ENCODE assay signal across 8 cellular contexts in the genomic region with DNA sequence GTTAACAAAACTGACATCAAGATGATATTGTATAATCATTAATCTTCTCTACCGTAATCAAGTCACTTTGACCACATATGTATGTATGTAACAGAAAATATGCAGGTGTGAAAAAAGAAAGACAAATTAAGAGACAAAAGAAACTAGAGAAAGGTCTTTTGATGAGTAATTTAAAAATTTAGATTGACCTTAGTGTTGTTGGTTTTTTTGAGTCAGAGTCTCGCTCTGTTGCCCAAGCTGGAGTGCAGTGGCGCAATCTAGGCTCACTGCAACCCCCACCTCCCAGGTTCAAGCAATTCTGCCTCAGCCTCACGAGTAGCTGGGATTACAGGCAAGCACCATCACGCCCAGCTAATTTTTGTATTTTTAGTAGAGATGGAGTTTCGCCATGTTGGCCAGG.
DNase-seq lines count a peak whose midpoint lies in the region; ATAC-seq, FAIRE-seq and TF ChIP-seq lines count a peak whose summit lies in the region.
"Not testable (repeated sequence)": the region's sequence is repeated elsewhere in the genome, so short reads cannot be mapped to it uniquely, and the experiment has no call there.

No MANE protein-coding gene starts in this region.

- H3K4me1 ChIP-seq in OCI-LY3 (ENCODE audit: low read length): peaks cover 11% of the 10 kb centered on the region
- not testable (repeated sequence) for H3K4me1 ChIP-seq in GM12878 (ENCODE audit: control insufficient read depth, insufficient read depth, low read length)

- TF ChIP-seq RAD21 in GM12878 (IDR thresholded peaks at IDR 0.05; ENCODE audit: insufficient read depth, low read depth, low read length): not testable (repeated sequence)

- not testable (repeated sequence) for H3K27ac ChIP-seq in OCI-LY3 (ENCODE audit: low read length)
- H3K27ac ChIP-seq in GM12878 (ENCODE audit: control insufficient read depth, insufficient read depth): peak overlapping the region; percentile 50; the same call in 1 of the 2 replicates

- SMC1A ChIA-PET in GM12878 (lab: Charles Lee; ENCODE audit: uncharacterized antibody, unreplicated experiment): interaction anchor here (0.9 to 5.1 kb wide), 7 partner anchors 9 to 221 kb away, joined by 3 to 46 read pairs (median 4); no protein-coding TSS in a partner anchor

- H3K27me3 ChIP-seq in GM06990 (replicated peaks; ENCODE audit: control insufficient read depth, insufficient read depth, low read length); OCI-LY3 (ENCODE audit: low read depth, low read length); GM12878 (replicated peaks in 1 of 2; ENCODE audit: control insufficient read depth in 2 of 2, insufficient read depth in 2 of 2, low read length in 1 of 2): not testable (repeated sequence)

- in situ Hi-C loops in GM12878 (cut with MboI): not testable (repeated sequence)

- TF ChIP-seq EP300 in GM12878 (IDR thresholded peaks at IDR 0.05; ENCODE audit: borderline replicate concordance in 1 of 2, control insufficient read depth in 1 of 2, low read depth in 2 of 2, low read length in 2 of 2): peak in 1 of 2 experiments; percentile 40; a peak in 2 of 4 replicates

- RAD21 ChIA-PET in GM12878 (lab: Charles Lee; ENCODE audit: unreplicated experiment): interaction anchor here (1.0 to 1.8 kb wide), 3 partner anchors 18 to 33 kb away, joined by 3 to 7 read pairs (median 4); no protein-coding TSS in a partner anchor

- DNase-seq in GM06990 (ENCODE audit: extremely low read depth, insufficient read length): peak; percentile 61
- not testable (repeated sequence) for DNase-seq in GM12878 (ENCODE audit: low read depth, low spot score)

- FAIRE-seq in GM12878 (lab: Jason Lieb, UNC): not testable (repeated sequence)

- not testable (repeated sequence) for H3K4me3 ChIP-seq in GM06990 (replicated peaks; ENCODE audit: low read depth, low read length); OCI-LY3 (ENCODE audit: low read length); GM12878

- H3K79me2 ChIP-seq in OCI-LY3 (ENCODE audit: low read length); GM12878 (ENCODE audit: control insufficient read depth, insufficient read depth, low read length): not testable (repeated sequence)

- TF ChIP-seq POLR2A in GM12878 (IDR thresholded peaks at IDR 0.05; ENCODE audit: low read depth, low read length): not testable (repeated sequence)

- 14% methylated on average over 6 of the region's 6 CpGs for WGBS in GM12878 (ENCODE audit: insufficient coverage, insufficient replicate concordance, low lambda C conversion rate, missing lambda C conversion rate)

- not testable (repeated sequence) for TF ChIP-seq CTCF in GM06990 (IDR thresholded peaks at IDR 0.05; ENCODE audit: insufficient read depth, low read length, poor library complexity, severe bottlenecking); OCI-LY3 (IDR thresholded peaks at IDR 0.05; ENCODE audit: low read depth, low read length); GM12878 (IDR thresholded peaks at IDR 0.05 in 2 of 3, conservative IDR thresholded peaks at IDR 0.05 in 1 of 3; ENCODE audit: control insufficient read depth in 2 of 3, extremely low read depth in 1 of 3, insufficient read depth in 1 of 3, low read depth in 3 of 3, low read length in 3 of 3)

- not testable (repeated sequence) for H2AFZ ChIP-seq in OCI-LY3 (ENCODE audit: low read depth, low read length); GM12878 (ENCODE audit: control insufficient read depth, low read depth, low read length)

- BruUV-seq in GM12878 (replicated peaks; lab: Mats Ljungman, UMichigan): not testable (repeated sequence)

- CTCF ChIA-PET in GM12878 (lab: Yijun Ruan, JAX): interaction anchor here (1.7 kb wide), 1 partner anchor 34 kb away, joined by 5 read pairs; no protein-coding TSS in a partner anchor

- H3K36me3 ChIP-seq in GM06990 (ENCODE audit: control insufficient read depth, insufficient read depth, low read length); GM12878 (ENCODE audit: control insufficient read depth in 2 of 2, insufficient read depth in 2 of 2, low read length in 1 of 2): not testable (repeated sequence)
- H3K36me3 ChIP-seq in OCI-LY3 (replicated peaks; ENCODE audit: low read depth, low read length): peaks cover 10% of the 10 kb centered on the region

- H4K20me1 ChIP-seq in OCI-LY3 (ENCODE audit: insufficient read depth, low read length); GM12878 (ENCODE audit: control insufficient read depth, insufficient read depth): not testable (repeated sequence)

- H3K4me2 ChIP-seq in OCI-LY3 (ENCODE audit: low read length): peak overlapping the region; percentile 4
- H3K4me2 ChIP-seq in GM12878 (ENCODE audit: control insufficient read depth, insufficient read depth): not testable (repeated sequence)

- H3K9me3 ChIP-seq in OCI-LY3 (ENCODE audit: insufficient read depth, low read length); GM12878 (replicated peaks; ENCODE audit: control insufficient read depth, insufficient read depth, low read length): not testable (repeated sequence)

- POLR2A ChIA-PET in GM12878 (lab: Charles Lee): not testable (repeated sequence)

- H3K9ac ChIP-seq in OCI-LY3 (ENCODE audit: low read length); GM12878 (ENCODE audit: control insufficient read depth, insufficient read depth, low read length): not testable (repeated sequence)

- intact Hi-C loops in GM12878 (cut with micrococcal nuclease; ENCODE audit: unreplicated experiment): loop anchor here (2.0 kb wide), 2 partner anchors 22 to 32 kb away; no protein-coding TSS in a partner anchor

- ATAC-seq in GM18861 (IDR thresholded peaks at IDR 0.05; ENCODE audit: unreplicated experiment) (peak; percentile 92), GM19452 (IDR thresholded peaks at IDR 0.05; ENCODE audit: unreplicated experiment) (peak; percentile 91), GM21717 (IDR thresholded peaks at IDR 0.05; ENCODE audit: unreplicated experiment) (peak; percentile 78), HG02885 (IDR thresholded peaks at IDR 0.05; ENCODE audit: poor library complexity, unreplicated experiment) (peak; percentile 89), HG03196 (IDR thresholded peaks at IDR 0.05; ENCODE audit: unreplicated experiment) (peak; percentile 84), GM12878 (peak; percentile 95)

TF ChIP-seq in GM12878, 131 proteins besides CTCF, POLR2A, EP300 and RAD21 (continues in another document):
- TF ChIP-seq CREM (IDR thresholded peaks at IDR 0.05; ENCODE audit: low read depth) (peak; percentile 64), PKNOX1 (IDR thresholded peaks at IDR 0.05) (peak; percentile 36; the same call in 1 of the 2 replicates), ATF7 (IDR thresholded peaks at IDR 0.05; ENCODE audit: low read depth) (peak; percentile 73), MEF2B (IDR thresholded peaks at IDR 0.05; ENCODE audit: partially characterized antibody, poor library complexity, severe bottlenecking) (peak; percentile 37), IKZF2 (IDR thresholded peaks at IDR 0.05) (peak; percentile 56 to 60; a peak in 3 of 4 replicates), ZBED1 (IDR thresholded peaks at IDR 0.05; ENCODE audit: borderline replicate concordance) (peak; percentile 39; the same call in 1 of the 2 replicates), NBN (IDR thresholded peaks at IDR 0.05) (0 out of 2 replicates have a peak, but pooled peaks have one; percentile 36), JUNB (IDR thresholded peaks at IDR 0.05) (peak; percentile 86), BMI1 (IDR thresholded peaks at IDR 0.05; ENCODE audit: borderline replicate concordance) (peak; percentile 58; the same call in 1 of the 2 replicates), PAX5 (IDR thresholded peaks at IDR 0.05; ENCODE audit: borderline replicate concordance, low read depth, low read length) (peak; percentile 78; the same call in 1 of the 2 replicates), NFIC (IDR thresholded peaks at IDR 0.05; ENCODE audit: low read depth, low read length) (peak; percentile 70; the same call in 1 of the 2 replicates), MTA2 (IDR thresholded peaks at IDR 0.05; ENCODE audit: low read depth) (peak; percentile 95), EED (IDR thresholded peaks at IDR 0.05; ENCODE audit: low read depth) (peak; percentile 74; the same call in 1 of the 2 replicates), FOXM1 (IDR thresholded peaks at IDR 0.05; ENCODE audit: low read depth, low read length) (peak; percentile 65; the same call in 1 of the 2 replicates), RUNX3 (IDR thresholded peaks at IDR 0.05; ENCODE audit: low read length) (peak; percentile 52)
- TF ChIP-seq, protein P1, sequence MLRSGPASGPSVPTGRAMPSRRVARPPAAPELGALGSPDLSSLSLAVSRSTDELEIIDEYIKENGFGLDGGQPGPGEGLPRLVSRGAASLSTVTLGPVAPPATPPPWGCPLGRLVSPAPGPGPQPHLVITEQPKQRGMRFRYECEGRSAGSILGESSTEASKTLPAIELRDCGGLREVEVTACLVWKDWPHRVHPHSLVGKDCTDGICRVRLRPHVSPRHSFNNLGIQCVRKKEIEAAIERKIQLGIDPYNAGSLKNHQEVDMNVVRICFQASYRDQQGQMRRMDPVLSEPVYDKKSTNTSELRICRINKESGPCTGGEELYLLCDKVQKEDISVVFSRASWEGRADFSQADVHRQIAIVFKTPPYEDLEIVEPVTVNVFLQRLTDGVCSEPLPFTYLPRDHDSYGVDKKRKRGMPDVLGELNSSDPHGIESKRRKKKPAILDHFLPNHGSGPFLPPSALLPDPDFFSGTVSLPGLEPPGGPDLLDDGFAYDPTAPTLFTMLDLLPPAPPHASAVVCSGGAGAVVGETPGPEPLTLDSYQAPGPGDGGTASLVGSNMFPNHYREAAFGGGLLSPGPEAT (IDR thresholded peaks at IDR 0.05; ENCODE audit: low read depth): peak; percentile 37; the same call in 1 of the 2 replicates
